In genomic region chr21:38965910-38966504, GRCh38 we compare ENCODE assay signal across 8 cellular contexts.
DNase-seq lines count a peak whose midpoint lies in the region; ATAC-seq and TF ChIP-seq lines count a peak whose summit lies in the region.

No MANE protein-coding gene starts in this region.

- H3K36me3 ChIP-seq in body of pancreas (replicated peaks in 1 of 2; ENCODE audit: insufficient read depth in 1 of 2, low read depth in 2 of 2) (no peaks in the 10 kb centered on the region), mesodermal cell (ENCODE audit: control insufficient read depth, insufficient read depth, low read length) (no peaks in the 10 kb centered on the region), vagina (no peaks in the 10 kb centered on the region), Karpas-422 (ENCODE audit: insufficient read depth, low read length) (no peaks in the 10 kb centered on the region)

- in situ Hi-C loops in Caki2 (cut with HindIII; ENCODE audit: low pct_unique_long_range_greater_than_20kb, low sequenced_read_pairs) = no loop called here

- H3K9ac ChIP-seq in Karpas-422 (ENCODE audit: low read length) = no peak overlapping the region

- POLR2A ChIA-PET in GM10248 (lab: Yijun Ruan, JAX) = no interaction called here

- peak overlapping the region; percentile 19 to 65 (median 56) for H3K27ac ChIP-seq in body of pancreas
- H3K27ac ChIP-seq in mesodermal cell (ENCODE audit: low read depth, low read length, severe bottlenecking) = peak overlapping the region; percentile 8
- H3K27ac ChIP-seq in vagina = no peak overlapping the region
- no peak overlapping the region for H3K27ac ChIP-seq in Karpas-422 (ENCODE audit: low read length)

- H3K4me2 ChIP-seq in Karpas-422 (ENCODE audit: low read depth, low read length, poor library complexity, severe bottlenecking) = no peak overlapping the region

- peak; percentile 98 for ATAC-seq in body of pancreas

- intact Hi-C loops in body of pancreas (cut with DNase I) (no loop called here), vagina (cut with DNase I) (no loop called here)

- CTCF ChIA-PET in GM10248 (lab: Yijun Ruan, JAX) = interaction anchor here (1.0 kb wide), 1 partner anchor 10 kb away, joined by 3 read pairs; no protein-coding TSS in a partner anchor

- 21 to 23% methylated on average over 14 to 16 of the region's 16 CpGs for WGBS in body of pancreas, 2 donors
- WGBS in mesodermal cell (ENCODE audit: insufficient coverage in 2 of 2), 2 experiments = 70 to 85% methylated on average over 12 to 13 of the region's 16 CpGs

- H3K9me3 ChIP-seq in body of pancreas (no peaks in the 10 kb centered on the region), mesodermal cell (ENCODE audit: control insufficient read depth, low read length) (no peaks in the 10 kb centered on the region), vagina (no peaks in the 10 kb centered on the region), Karpas-422 (ENCODE audit: low read length) (no peaks in the 10 kb centered on the region)

- TF ChIP-seq CTCF in body of pancreas (IDR thresholded peaks at IDR 0.05) (no peak), vagina (IDR thresholded peaks at IDR 0.05) (no peak), GM10248 (IDR thresholded peaks at IDR 0.05; ENCODE audit: control extremely low read depth, extremely low read depth, low read depth, missing control alignments) (no peak)

- H3K27me3 ChIP-seq in body of pancreas (no peaks in the 10 kb centered on the region), vagina (no peaks in the 10 kb centered on the region), Karpas-422 (ENCODE audit: low read length) (no peaks in the 10 kb centered on the region)

- H3K4me3 ChIP-seq in body of pancreas (no peak overlapping the region), mesodermal cell (ENCODE audit: extremely low read depth, insufficient read depth, low read length, poor library complexity, severe bottlenecking) (no peak overlapping the region), vagina (no peak overlapping the region), Karpas-422 (ENCODE audit: low read length) (no peak overlapping the region)

- DNase-seq in Caki2 (ENCODE audit: low read depth) (peak; percentile 78), NCI-H1417 (lab: John Stamatoyannopoulos, UW) (peak; percentile 88 to 99 (median 95)), body of pancreas (peak; percentile 84 to 91 (median 88)), vagina (ENCODE audit: extremely low spot score in 2 of 2) (no peak), Karpas-422 (no peak), NCI-H1694 treated with DMSO at 0.1 percent for 48 hours (lab: John Stamatoyannopoulos, UW) (no peak), GM10248 (ENCODE audit: extremely low spot score) (no peak)

- no peaks in the 10 kb centered on the region for H3K79me2 ChIP-seq in Karpas-422 (ENCODE audit: low read length)

- H3K4me1 ChIP-seq in body of pancreas (peaks cover 11% of the 10 kb centered on the region), mesodermal cell (ENCODE audit: control insufficient read depth, insufficient read depth, low read length, poor library complexity, severe bottlenecking) (peaks cover 7% of the 10 kb centered on the region), vagina (no peaks in the 10 kb centered on the region), Karpas-422 (ENCODE audit: low read length) (no peaks in the 10 kb centered on the region)

- H3K9me2 ChIP-seq in Karpas-422 (replicated peaks; ENCODE audit: insufficient read depth, low read length) = no peaks in the 10 kb centered on the region

- no peaks in the 10 kb centered on the region for H4K20me1 ChIP-seq in Karpas-422 (ENCODE audit: insufficient read depth, low read depth, low read length)

- H2AFZ ChIP-seq in Karpas-422 (ENCODE audit: low read length) = no peak overlapping the region

- TF ChIP-seq POLR2A in body of pancreas (IDR thresholded peaks at IDR 0.05) = peak; percentile 14 to 66 (median 58)
- no peak for TF ChIP-seq POLR2A in vagina (IDR thresholded peaks at IDR 0.05)

Comparison
In these comparisons a context has a peak if more than half of its experiments do, and no peak if none do; other contexts are left out.
1. DNase-seq: peak in Caki2 (single experiment), NCI-H1417 (3 of 3) and body of pancreas (4 of 4); none in vagina (0 of 2), Karpas-422 (single experiment), NCI-H1694 treated with DMSO at 0.1 percent for 48 hours (single experiment) and GM10248 (single experiment).
2. H3K27ac ChIP-seq: peak in body of pancreas (4 of 4) and mesodermal cell (single experiment); none in vagina (single experiment) and Karpas-422 (single experiment).
3. POLR2A ChIP-seq: peak in body of pancreas (3 of 3); none in vagina (0 of 2).